Comparison of ENCODE assay signal across 2 cellular contexts in genomic region chr3:66098436-66098835, GRCh38.
TF ChIP-seq lines count a peak whose summit lies in the region.

No MANE protein-coding gene starts in this region.

TF ChIP-seq in SK-N-SH, 30 proteins besides CTCF, POLR2A, EP300 and RAD21 (continued from another document):
- TF ChIP-seq CHD2 (IDR thresholded peaks at IDR 0.05; ENCODE audit: low read length, partially characterized antibody) (no peak), MEF2A (IDR thresholded peaks at IDR 0.05; ENCODE audit: borderline replicate concordance, low read depth) (no peak), NFIC (IDR thresholded peaks at IDR 0.05; ENCODE audit: borderline replicate concordance) (no peak)
- TF ChIP-seq, protein P1, sequence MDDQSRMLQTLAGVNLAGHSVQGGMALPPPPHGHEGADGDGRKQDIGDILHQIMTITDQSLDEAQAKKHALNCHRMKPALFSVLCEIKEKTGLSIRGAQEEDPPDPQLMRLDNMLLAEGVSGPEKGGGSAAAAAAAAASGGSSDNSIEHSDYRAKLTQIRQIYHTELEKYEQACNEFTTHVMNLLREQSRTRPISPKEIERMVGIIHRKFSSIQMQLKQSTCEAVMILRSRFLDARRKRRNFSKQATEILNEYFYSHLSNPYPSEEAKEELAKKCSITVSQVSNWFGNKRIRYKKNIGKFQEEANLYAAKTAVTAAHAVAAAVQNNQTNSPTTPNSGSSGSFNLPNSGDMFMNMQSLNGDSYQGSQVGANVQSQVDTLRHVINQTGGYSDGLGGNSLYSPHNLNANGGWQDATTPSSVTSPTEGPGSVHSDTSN (IDR thresholded peaks at IDR 0.05): no peak

TF ChIP-seq in SK-N-SH treated with all-trans-retinoic acid at 6 μM for 48 hours, 23 proteins besides CTCF, POLR2A, EP300 and RAD21 (continued from another document):
- TF ChIP-seq PATZ1 (CRISPR knock-in tag; IDR thresholded peaks at IDR 0.05; ENCODE audit: borderline replicate concordance) (no peak), ZNF8 (CRISPR knock-in tag; IDR thresholded peaks at IDR 0.05) (no peak), ZFP30 (CRISPR knock-in tag; IDR thresholded peaks at IDR 0.05) (no peak), TCF4 (CRISPR knock-in tag; IDR thresholded peaks at IDR 0.05; ENCODE audit: borderline replicate concordance) (no peak), OSR1 (CRISPR knock-in tag; IDR thresholded peaks at IDR 0.05) (no peak)
TF ChIP-seq in SK-N-SH treated with all-trans-retinoic acid at 6 μM for 48 hours: peak in this region for 0.
